1 cellular context compared by ENCODE assay signal in genomic region chr15:67079361-67079760, GRCh38.
TF ChIP-seq lines count a peak whose summit lies in the region.

No MANE protein-coding gene starts in this region.

TF ChIP-seq in GM12878, 131 proteins besides CTCF, POLR2A, EP300 and RAD21:
- TF ChIP-seq EGR1 (IDR thresholded peaks at IDR 0.05; ENCODE audit: borderline replicate concordance in 1 of 2, low read depth in 2 of 2, low read length in 2 of 2) = no peak
- TF ChIP-seq NBN (IDR thresholded peaks at IDR 0.05) = no peak
- no peak for TF ChIP-seq NR2F1 (conservative IDR thresholded peaks at IDR 0.05)
- no peak for TF ChIP-seq MYC (IDR thresholded peaks at IDR 0.05; ENCODE audit: insufficient read depth, insufficient read length, insufficient replicate concordance, low read length, severe bottlenecking)
- TF ChIP-seq BCLAF1 (IDR thresholded peaks at IDR 0.05) = no peak
- no peak for TF ChIP-seq RELA (IDR thresholded peaks at IDR 0.05; ENCODE audit: borderline replicate concordance, partially characterized antibody)
- TF ChIP-seq CEBPZ (IDR thresholded peaks at IDR 0.05; ENCODE audit: low read depth, low read length) = no peak
- TF ChIP-seq DPF2 (IDR thresholded peaks at IDR 0.05) = no peak
- TF ChIP-seq SP1 (IDR thresholded peaks at IDR 0.05; ENCODE audit: low read depth, low read length) = no peak
- TF ChIP-seq MEF2B (IDR thresholded peaks at IDR 0.05; ENCODE audit: partially characterized antibody, poor library complexity, severe bottlenecking) = no peak
- TF ChIP-seq NRF1 (conservative IDR thresholded peaks at IDR 0.05; ENCODE audit: low read depth, low read length) = no peak
- TF ChIP-seq REST (IDR thresholded peaks at IDR 0.05; ENCODE audit: low read depth, low read length) = no peak
